ENCODE assay signal across 1 cellular context in genomic region chr19:1453525-1454371, GRCh38.
TF ChIP-seq lines count a peak whose summit lies in the region.

No MANE protein-coding gene starts in this region.

TF ChIP-seq in endothelial cell of umbilical vein, 7 proteins besides CTCF, POLR2A, EP300 and RAD21:
- TF ChIP-seq GATA2 (IDR thresholded peaks at IDR 0.05; ENCODE audit: insufficient read depth, insufficient read length, low read depth, low read length) (no peak), EZH2 (IDR thresholded peaks at IDR 0.05; ENCODE audit: borderline replicate concordance, low read depth, low read length, severe bottlenecking) (peak; percentile 12)
